ENCODE assay signal across 21 cellular contexts in genomic region chr14:105503296-105503640, GRCh38.
"Had no signal": no experiment of that assay in that cellular context is flagged by ENCODE, and none has a peak within 500 bp of the region (broad histone marks: within the 10 kb centered on the region; RNA-seq: fewer than 3 reads in every experiment).

No MANE protein-coding gene starts in this region.

- DNase-seq: activated naive CD4-positive, alpha-beta T cell treated with anti-CD3 and anti-CD28 coated beads, Interleukin-2, amount 10 ng/mL, durations not matched to agents 7 days and 5 days; amniotic stem cell; brain microvascular endothelial cell; cerebellar nuclear complex; dermis blood vessel endothelial cell; endodermal cell; gastrocnemius medialis; heart left ventricle; immature natural killer cell; naive B cell; SJCRH30; stimulated activated CD4-positive, alpha-beta T cell treated with anti-CD3 and anti-CD28 coated beads, Interleukin-15, amount 100 ng/mL, for 24 hours; stimulated activated CD4-positive, alpha-beta T cell treated with anti-CD3 and anti-CD28 coated beads, Interleukin-4, amount 100 ng/mL, for 1 hour; stimulated activated naive CD8-positive, alpha-beta T cell treated with anti-CD3 and anti-CD28 coated beads, Interleukin-15, Interleukin-2, amounts not matched to agents 100 U/mL and 50 U/mL, for 24 hours; SW 1271; T1000; transverse colon had no signal

- H3K27me3 ChIP-seq: brain microvascular endothelial cell, gastrocnemius medialis, right atrium auricular region had no signal

- ATAC-seq: activated CD4-positive, CD25-positive, alpha-beta regulatory T cell treated with anti-CD3 and anti-CD28 coated beads, Interleukin-2, amount 50 U/mL, for 24 hours; gastrocnemius medialis; heart left ventricle; stimulated activated naive CD8-positive, alpha-beta T cell treated with anti-CD3 and anti-CD28 coated beads, Interleukin-15, Interleukin-2, amounts not matched to agents 100 U/mL and 50 U/mL, for 24 hours had no signal

- H3K4me1 ChIP-seq: gastrocnemius medialis, heart left ventricle, right atrium auricular region, transverse colon had no signal

- H3K27ac ChIP-seq: brain microvascular endothelial cell, gastrocnemius medialis, heart left ventricle, right atrium auricular region, SJCRH30, skin epidermis, transverse colon had no signal

- H3K4me3 ChIP-seq: gastrocnemius medialis, heart left ventricle, lung, right atrium auricular region, SJCRH30, skin epidermis, transverse colon had no signal

- H3K9me3 ChIP-seq: gastrocnemius medialis, heart left ventricle, right atrium auricular region, SJCRH30, transverse colon had no signal

- H3K36me3 ChIP-seq: brain microvascular endothelial cell, gastrocnemius medialis, right atrium auricular region, SJCRH30, transverse colon had no signal
